In the genomic region with DNA sequence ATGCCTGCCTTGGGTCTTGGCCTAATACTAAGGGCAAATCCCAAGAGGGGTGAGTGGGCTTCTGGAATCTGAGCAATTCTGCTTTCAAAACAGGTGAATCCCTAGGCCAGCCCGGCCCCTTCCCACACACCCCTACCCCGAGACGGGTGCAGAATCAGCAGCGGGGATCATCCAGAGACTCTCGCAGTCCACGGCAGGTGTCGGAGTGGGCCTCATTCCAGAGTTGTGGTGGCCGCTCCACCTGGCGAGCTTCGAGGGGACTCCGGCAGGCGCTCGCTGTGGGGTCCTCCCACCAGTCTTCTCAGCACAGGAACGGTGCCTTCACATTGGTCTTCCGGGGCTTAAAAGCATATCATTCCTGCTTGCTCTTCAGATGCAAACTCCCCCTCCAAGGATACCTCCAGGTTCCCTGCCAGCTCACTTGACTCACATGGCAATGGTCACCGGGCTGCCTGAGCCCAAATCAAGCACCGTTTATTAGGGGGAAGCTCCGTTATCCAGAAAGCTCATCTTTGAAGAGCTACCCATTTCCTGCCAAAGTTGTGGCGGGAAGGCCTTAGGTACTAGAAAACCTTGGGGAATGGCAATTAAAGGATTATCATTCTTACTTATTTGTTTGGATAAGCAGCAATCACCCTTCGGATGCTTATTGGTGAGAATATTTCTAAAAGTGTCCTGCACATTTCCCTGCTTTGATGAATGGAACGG, we compare ENCODE assay signal across 10 cellular contexts.
"Had no signal": no experiment of that assay in that cellular context is flagged by ENCODE, and none has a peak within 500 bp of the region (broad histone marks: within the 10 kb centered on the region; RNA-seq: fewer than 3 reads in every experiment).

No MANE protein-coding gene starts in this region.

- H3K4me3 ChIP-seq: breast epithelium, esophagus squamous epithelium, tibial artery had no signal

- H3K27me3 ChIP-seq: breast epithelium, esophagus squamous epithelium, tibial artery had no signal

- H3K9me3 ChIP-seq: breast epithelium, esophagus squamous epithelium, tibial artery had no signal

- DNase-seq: activated CD4-positive, alpha-beta T cell treated with anti-CD3 and anti-CD28 coated beads for 48 hours; activated CD8-positive, alpha-beta memory T cell treated with anti-CD3 and anti-CD28 coated beads, Interleukin-2, amount 50 U/mL, for 48 hours; activated CD8-positive, alpha-beta T cell treated with anti-CD3 and anti-CD28 coated beads, Interleukin-2, amount 10 ng/mL, durations not matched to agents 7 days and 5 days; activated naive CD8-positive, alpha-beta T cell treated with anti-CD3 and anti-CD28 coated beads, Interleukin-2, amount 10 ng/mL, durations not matched to agents 7 days and 5 days; esophagus squamous epithelium; mesenchymal stem cell; T-cell had no signal

- H3K36me3 ChIP-seq: breast epithelium, esophagus squamous epithelium had no signal

- H3K4me1 ChIP-seq: breast epithelium had no signal

- H3K27ac ChIP-seq: breast epithelium, esophagus squamous epithelium, tibial artery had no signal

- ATAC-seq: activated CD8-positive, alpha-beta T cell treated with anti-CD3 and anti-CD28 coated beads, Interleukin-2, amount 10 ng/mL, durations not matched to agents 7 days and 5 days; T-cell; WTC11 had no signal
